ENCODE assay signal across 1 cellular context in genomic region chr20:53568351-53568750, GRCh38.
TF ChIP-seq lines count a peak whose summit lies in the region.

No MANE protein-coding gene starts in this region.

TF ChIP-seq in SK-N-SH, 30 proteins besides CTCF, POLR2A, EP300 and RAD21 (continued from another document):
- TF ChIP-seq POLR2AphosphoS5 (IDR thresholded peaks at IDR 0.05; ENCODE audit: low read depth, low read length) (no peak), FOXM1 (IDR thresholded peaks at IDR 0.05; ENCODE audit: low read depth) (no peak), USF1 (IDR thresholded peaks at IDR 0.05; ENCODE audit: borderline replicate concordance, low read depth) (no peak)
